Comparison of ENCODE assay signal across 8 cellular contexts in genomic region chr16:19520861-19521331, GRCh38. TPM values are rescaled to one million over a fixed set of nuclear protein-coding genes. Genes with fewer than 3 reads are reported as not detected.
DNase-seq lines count a peak whose midpoint lies in the region; ATAC-seq and TF ChIP-seq lines count a peak whose summit lies in the region.

No MANE protein-coding gene starts in this region.

- 24 to 37% methylated on average over 6 to 8 of the region's 8 CpGs for WGBS in endodermal cell (ENCODE audit: insufficient coverage in 1 of 2, insufficient read length in 1 of 2), 2 experiments

- no peaks in the 10 kb centered on the region for H3K27me3 Mint-ChIP-seq in activated naive CD4-positive, alpha-beta T cell treated with anti-CD3 and anti-CD28 coated beads for 36 hours (ENCODE audit: low read depth)
- no peaks in the 10 kb centered on the region for H3K27me3 Mint-ChIP-seq in endodermal cell (ENCODE audit: insufficient read depth)

- CTCF ChIA-PET in activated naive CD4-positive, alpha-beta T cell treated with anti-CD3 and anti-CD28 coated beads for 36 hours (lab: Charles Lee): no interaction called here
- CTCF ChIA-PET in RWPE1 (lab: Yijun Ruan, JAX): interaction anchor here (2.5 kb wide), 1 partner anchor 18 kb away, joined by 11 read pairs; no protein-coding TSS in a partner anchor

- H3K36me3 ChIP-seq in endodermal cell (ENCODE audit: control insufficient read depth, insufficient read depth, low read length) (peaks cover 24% of the 10 kb centered on the region), neuron (ENCODE audit: insufficient read depth, low read length) (peaks cover 10% of the 10 kb centered on the region)

- POLR2A ChIA-PET in RWPE1 (lab: Yijun Ruan, JAX; ENCODE audit: low non-redundant PET): no interaction called here

- peak; percentile 41 for DNase-seq in activated naive CD4-positive, alpha-beta T cell treated with anti-CD3 and anti-CD28 coated beads for 36 hours
- no peak for DNase-seq in activated naive CD4-positive, alpha-beta T cell treated with anti-CD3 and anti-CD28 coated beads, Interleukin-2, amount 50 U/mL, for 16 hours
- DNase-seq in RWPE1 (ENCODE audit: low spot score): no peak
- no peak for DNase-seq in endodermal cell
- no peak for DNase-seq in NCI-H2029 (lab: John Stamatoyannopoulos, UW)
- DNase-seq in AML-193 (lab: John Stamatoyannopoulos, UW): no peak

- H3K27me3 ChIP-seq in endodermal cell (ENCODE audit: control insufficient read depth, insufficient read depth, low read length, poor library complexity, severe bottlenecking): no peaks in the 10 kb centered on the region
- no peaks in the 10 kb centered on the region for H3K27me3 ChIP-seq in neuron (ENCODE audit: insufficient read depth, low read length)

- H3K4me3 Mint-ChIP-seq in activated naive CD4-positive, alpha-beta T cell treated with anti-CD3 and anti-CD28 coated beads for 36 hours: peak overlapping the region; percentile 84
- peak overlapping the region; percentile 84 for H3K4me3 Mint-ChIP-seq in endodermal cell

- no peaks in the 10 kb centered on the region for H3K9me3 Mint-ChIP-seq in activated naive CD4-positive, alpha-beta T cell treated with anti-CD3 and anti-CD28 coated beads for 36 hours
- no peaks in the 10 kb centered on the region for H3K9me3 Mint-ChIP-seq in endodermal cell

- H3K27ac Mint-ChIP-seq in activated naive CD4-positive, alpha-beta T cell treated with anti-CD3 and anti-CD28 coated beads for 36 hours: no peak overlapping the region
- peak overlapping the region; percentile 93 for H3K27ac Mint-ChIP-seq in endodermal cell

- no peaks in the 10 kb centered on the region for H3K4me1 ChIP-seq in endodermal cell (ENCODE audit: control insufficient read depth, insufficient read depth, low read length)
- H3K4me1 ChIP-seq in neuron (ENCODE audit: insufficient read depth, low read length): peaks cover 31% of the 10 kb centered on the region

- H3K4me3 ChIP-seq in endodermal cell (ENCODE audit: low read length) (peak overlapping the region; percentile 93), neuron (ENCODE audit: low read length) (peak overlapping the region; percentile 74)

- peak overlapping the region; percentile 66 for H3K27ac ChIP-seq in RWPE1
- no peak overlapping the region for H3K27ac ChIP-seq in endodermal cell (ENCODE audit: low read depth, low read length)

- peak overlapping the region; percentile 65 for H3K9ac ChIP-seq in endodermal cell (ENCODE audit: extremely low read depth, low read length, poor library complexity, severe bottlenecking)

- no peak for ATAC-seq in GM18858 (IDR thresholded peaks at IDR 0.05; ENCODE audit: unreplicated experiment)

- H3K9me3 ChIP-seq in endodermal cell (ENCODE audit: control insufficient read depth, low read length): no peaks in the 10 kb centered on the region
- no peaks in the 10 kb centered on the region for H3K9me3 ChIP-seq in neuron (ENCODE audit: low read length)

- H3K36me3 Mint-ChIP-seq in activated naive CD4-positive, alpha-beta T cell treated with anti-CD3 and anti-CD28 coated beads for 36 hours (ENCODE audit: low read depth): peaks cover 9% of the 10 kb centered on the region
- peaks cover 19% of the 10 kb centered on the region for H3K36me3 Mint-ChIP-seq in endodermal cell (ENCODE audit: low read depth)

- intact Hi-C loops in activated naive CD4-positive, alpha-beta T cell treated with anti-CD3 and anti-CD28 coated beads for 36 hours (cut with micrococcal nuclease): loop anchor here (5.0 to 10.0 kb wide), 2 partner anchors 176 to 226 kb away; no protein-coding TSS in a partner anchor

- H3K4me1 Mint-ChIP-seq in activated naive CD4-positive, alpha-beta T cell treated with anti-CD3 and anti-CD28 coated beads for 36 hours (ENCODE audit: low read depth): peaks cover 45% of the 10 kb centered on the region
- peaks cover 35% of the 10 kb centered on the region for H3K4me1 Mint-ChIP-seq in endodermal cell

- TF ChIP-seq CTCF in RWPE1 (conservative IDR thresholded peaks at IDR 0.05; ENCODE audit: low read depth) (no peak), endodermal cell (conservative IDR thresholded peaks at IDR 0.05) (no peak)

- peak overlapping the region; percentile 94 for H2AFZ ChIP-seq in neuron (ENCODE audit: low read depth, low read length)

RNA-seq across cellular contexts. Expression of gene GDE1, which starts 1.0 kb away (rescaled TPM):
- 10 to 100 TPM; 13.3 to 17.1 TPM for total RNA-seq in activated naive CD4-positive, alpha-beta T cell treated with anti-CD3 and anti-CD28 coated beads for 36 hours
- 10 to 100 TPM; 49.9 to 56.5 TPM for total RNA-seq in endodermal cell
- 58.0 TPM for polyA plus RNA-seq in endodermal cell (2013, experiment 1 of 2)
- 49.0 TPM for polyA plus RNA-seq in endodermal cell (2013, experiment 2 of 2)

RNA-seq across cellular contexts. Expression of gene CCP110, which starts 2.8 kb away (rescaled TPM):
- total RNA-seq in activated naive CD4-positive, alpha-beta T cell treated with anti-CD3 and anti-CD28 coated beads for 36 hours: 10 to 100 TPM; 27.3 to 31.9 TPM
- 10 to 100 TPM; 16.5 to 24.0 TPM for total RNA-seq in endodermal cell
- 24.1 TPM for polyA plus RNA-seq in endodermal cell (2013, experiment 1 of 2)
- polyA plus RNA-seq in endodermal cell (2013, experiment 2 of 2): 24.6 TPM

RNA-seq across cellular contexts. Expression of gene VPS35L, which starts 34.6 kb away (rescaled TPM):
- total RNA-seq in activated naive CD4-positive, alpha-beta T cell treated with anti-CD3 and anti-CD28 coated beads for 36 hours: 10 to 100 TPM; 30.3 to 32.4 TPM
- 10 to 100 TPM; 61.5 to 82.0 TPM for total RNA-seq in endodermal cell
- polyA plus RNA-seq in endodermal cell (2013, experiment 1 of 2): 47.8 TPM
- polyA plus RNA-seq in endodermal cell (2013, experiment 2 of 2): 46.0 TPM
